8 cellular contexts compared by ENCODE assay signal in genomic region chr11:59551651-59552521, GRCh38. TPM values are rescaled to one million over a fixed set of nuclear protein-coding genes. Genes with fewer than 3 reads are reported as not detected.
DNase-seq lines count a peak whose midpoint lies in the region; ATAC-seq, FAIRE-seq and TF ChIP-seq lines count a peak whose summit lies in the region.

No MANE protein-coding gene starts in this region.

- ATAC-seq in A549 (peak; percentile 23 to 37; a peak in 5 of 6 replicates), PC-3 (no peak), HG03342 (IDR thresholded peaks at IDR 0.05; ENCODE audit: unreplicated experiment) (no peak)

- H2AFZ ChIP-seq in GM23248: peak overlapping the region; percentile 92
- peak overlapping the region; percentile 77 for H2AFZ ChIP-seq in PC-3 (ENCODE audit: low read length)

- H3K4me3 ChIP-seq in A549: peak overlapping the region; percentile 68
- peak overlapping the region; percentile 84 for H3K4me3 ChIP-seq in GM23248
- H3K4me3 ChIP-seq in PC-3 (ENCODE audit: low read length): peak overlapping the region; percentile 73
- H3K4me3 ChIP-seq in cardiac fibroblast (replicated peaks in 1 of 2; ENCODE audit: low read depth in 2 of 2, low read length in 2 of 2): peak overlapping the region; percentile 60 to 61
- peak overlapping the region; percentile 56 to 62 (median 56) for H3K4me3 ChIP-seq in liver (ENCODE audit: low read depth in 1 of 3, low read length in 3 of 3)

- no peak for FAIRE-seq in A549 (lab: Jason Lieb, UNC)

- H3K9ac ChIP-seq in GM23248 (peak overlapping the region; percentile 85), PC-3 (ENCODE audit: low read length) (peak overlapping the region; percentile 65), liver (ENCODE audit: low read depth in 1 of 2, low read length in 2 of 2) (peak overlapping the region in 1 of 2 donors; percentile 66)

- no peaks in the 10 kb centered on the region for H3K79me2 ChIP-seq in GM23248 (ENCODE audit: insufficient read depth)
- H3K79me2 ChIP-seq in PC-3 (ENCODE audit: low read length): no peaks in the 10 kb centered on the region

- TF ChIP-seq POLR2A in A549 (IDR thresholded peaks at IDR 0.05; ENCODE audit: low read length): no peak

- H4K20me1 ChIP-seq in GM23248 (ENCODE audit: insufficient read depth): no peaks in the 10 kb centered on the region
- H4K20me1 ChIP-seq in PC-3 (ENCODE audit: low read length): no peaks in the 10 kb centered on the region; the same call in 1 of the 2 replicates

- in situ Hi-C loops in GM23248 (cut with MboI): no loop called here

- DNase-seq in A549 (ENCODE audit: low read depth in 1 of 2, low spot score in 1 of 2) (peak in 1 of 2 experiments; percentile 93), GM23248 (peak; percentile 86), PC-3 (peak; percentile 82), cardiac fibroblast (ENCODE audit: low read depth in 2 of 2) (peak; percentile 91 to 95), GM19240 (ENCODE audit: insufficient read length, low spot score) (no peak)

- CTCF ChIA-PET in A549 (lab: Yijun Ruan, JAX) (interaction anchor here (0.7 to 5.2 kb wide), 2 partner anchors 14 to 51 kb away, joined by 3 to 28 read pairs; no protein-coding TSS in a partner anchor), PC-3 (lab: Charles Lee) (no interaction called here)

- H3K36me3 ChIP-seq in GM23248 (ENCODE audit: low read depth): no peaks in the 10 kb centered on the region
- no peaks in the 10 kb centered on the region for H3K36me3 ChIP-seq in PC-3 (ENCODE audit: low read depth, low read length)
- no peaks in the 10 kb centered on the region for H3K36me3 ChIP-seq in liver (ENCODE audit: control insufficient read depth in 4 of 4, insufficient read depth in 3 of 4, low read depth in 1 of 4, low read length in 3 of 4)

- POLR2A ChIA-PET in A549 (lab: Yijun Ruan, JAX) (interaction anchor here (1.2 kb wide), 1 partner anchor 15 kb away, joined by 7 read pairs; no protein-coding TSS in a partner anchor), PC-3 (lab: Charles Lee; ENCODE audit: unreplicated experiment) (no interaction called here)

- H3K9me2 ChIP-seq in GM23248 (ENCODE audit: insufficient read depth) (no peaks in the 10 kb centered on the region), PC-3 (replicated peaks; ENCODE audit: low read length) (no peaks in the 10 kb centered on the region)

- H3F3A ChIP-seq in GM23248 (ENCODE audit: insufficient read depth): peaks cover 46% of the 10 kb centered on the region
- H3F3A ChIP-seq in PC-3 (ENCODE audit: low read length, unreplicated experiment): peaks cover 4% of the 10 kb centered on the region

- intact Hi-C loops in PC-3 (cut with micrococcal nuclease): loop anchor here (1.0 to 10.0 kb wide), 5 partner anchors 8 to 407 kb away; partner anchors contain the start of genes FAM111A, PATL1 and STX3

- BruUV-seq in PC-3 (replicated peaks; lab: Mats Ljungman, UMichigan): no TSS peak

- H3K27ac ChIP-seq in A549: peak overlapping the region; percentile 85 to 95
- H3K27ac ChIP-seq in GM23248: peak overlapping the region; percentile 88
- no peak overlapping the region for H3K27ac ChIP-seq in PC-3 (ENCODE audit: low read length)
- peak overlapping the region in 1 of 2 donors; percentile 73 for H3K27ac ChIP-seq in liver (ENCODE audit: low read depth in 1 of 2, low read length in 2 of 2)
- peak overlapping the region; percentile 30 for H3K27ac ChIP-seq in temporal lobe (ENCODE audit: low read depth, low read length)

- no peaks in the 10 kb centered on the region for H3K9me3 ChIP-seq in A549
- no peaks in the 10 kb centered on the region for H3K9me3 ChIP-seq in GM23248 (ENCODE audit: low read depth)
- no peaks in the 10 kb centered on the region for H3K9me3 ChIP-seq in PC-3 (ENCODE audit: low read length)
- no peaks in the 10 kb centered on the region for H3K9me3 ChIP-seq in liver (ENCODE audit: control insufficient read depth in 4 of 4, low read length in 3 of 4)

- TF ChIP-seq EP300 in A549 (IDR thresholded peaks at IDR 0.05): no peak

- TF ChIP-seq CTCF in A549 (IDR thresholded peaks at IDR 0.05) (no peak), PC-3 (conservative IDR thresholded peaks at IDR 0.05; ENCODE audit: low read depth, low read length) (no peak), cardiac fibroblast (IDR thresholded peaks at IDR 0.05; ENCODE audit: low read depth, low read length) (no peak), liver (IDR thresholded peaks at IDR 0.05; ENCODE audit: low read depth, low read length, missing input control) (no peak)

- H3K4me1 ChIP-seq in A549 (peaks cover 27% of the 10 kb centered on the region), GM23248 (ENCODE audit: insufficient read depth) (peaks cover 7% of the 10 kb centered on the region; the same call in 1 of the 2 replicates), PC-3 (ENCODE audit: insufficient read depth, low read length) (peaks cover 9% of the 10 kb centered on the region), liver (ENCODE audit: control insufficient read depth in 4 of 4, insufficient read depth in 4 of 4, low read length in 3 of 4) (peaks cover 2 to 21% (median 9%) of the 10 kb centered on the region in 4 donors)

- H3K27me3 ChIP-seq in GM23248 (replicated peaks; ENCODE audit: insufficient read depth): no peaks in the 10 kb centered on the region
- no peaks in the 10 kb centered on the region for H3K27me3 ChIP-seq in PC-3 (ENCODE audit: low read length)
- no peaks in the 10 kb centered on the region for H3K27me3 ChIP-seq in liver (ENCODE audit: control insufficient read depth in 4 of 4, insufficient read depth in 4 of 4, low read length in 3 of 4)

- 2% methylated on average over 28 of the region's 30 CpGs for WGBS in A549 (ENCODE audit: missing lambda C conversion rate)
- 8 to 9% methylated on average over 30 of the region's 30 CpGs for WGBS in GM23248 (ENCODE audit: low coverage in 1 of 2, low lambda C conversion rate in 2 of 2, missing lambda C conversion rate in 2 of 2), 2 experiments
- WGBS in liver: 31% methylated on average over 30 of the region's 30 CpGs

- H3K4me2 ChIP-seq in A549 (peak overlapping the region; percentile 82), GM23248 (ENCODE audit: unreplicated experiment) (peak overlapping the region; percentile 92), PC-3 (ENCODE audit: low read length) (peak overlapping the region; percentile 86)

- TF ChIP-seq RAD21 in A549 (conservative IDR thresholded peaks at IDR 0.05 in 1 of 2, IDR thresholded peaks at IDR 0.05 in 1 of 2): no peak
- TF ChIP-seq RAD21 in liver (IDR thresholded peaks at IDR 0.05): no peak

TF ChIP-seq in A549, 52 proteins besides CTCF, POLR2A, EP300 and RAD21 (continues in another document):
- no peak for TF ChIP-seq CBX8 (IDR thresholded peaks at IDR 0.05)
- TF ChIP-seq CEBPB (IDR thresholded peaks at IDR 0.05): peak in 1 of 2 experiments; percentile 68; a peak in 2 of 4 replicates
- TF ChIP-seq HMGXB4 (CRISPR knock-in tag; IDR thresholded peaks at IDR 0.05; ENCODE audit: borderline replicate concordance): peak; percentile 15
- peak; percentile 58 for TF ChIP-seq SREBF2 (IDR thresholded peaks at IDR 0.05)

TF ChIP-seq in liver, 16 proteins besides CTCF, POLR2A, EP300 and RAD21 (continues in another document):
- TF ChIP-seq SP1 (IDR thresholded peaks at IDR 0.05): no peak
- TF ChIP-seq REST (IDR thresholded peaks at IDR 0.05): peak; percentile 7
- peak; percentile 99 for TF ChIP-seq ATF3 (IDR thresholded peaks at IDR 0.05)

RNA-seq across cellular contexts. Expression of gene OR4D9, which starts 40.5 kb away (rescaled TPM):
- polyA plus RNA-seq in A549 (2011; rRNA removed) (not detected in 2 replicates), A549 (2017; fragmentation: RNase III; extraction: RNeasy Plus Mini Kit Qiagen cat#74134 plus additional on column Dnase treatment) (not detected in 3 replicates), GM23248 (2016; fragmentation: Nextera tagmentation; extraction: Ambion mirVana) (not detected in 2 replicates), liver (not detected)
- polyA plus RNA-seq in A549 (2012; cell fraction: cytosol; rRNA removed): not detected in 2 replicates
- not detected in 2 replicates for polyA plus RNA-seq in A549 (2012; cell fraction: nucleus; rRNA removed)
- polyA minus RNA-seq in A549 (2011; rRNA and poly(A)+ RNA removed): not detected in 2 replicates
- total RNA-seq in GM23248 (2014; rRNA removed; shearing (Covaris generic)): not detected in 2 replicates
- total RNA-seq in PC-3 (2014; rRNA removed) (not detected in 2 replicates), liver (not detected), temporal lobe (not detected)

RNA-seq across cellular contexts. Expression of gene OR4D11, which starts 48.5 kb away (rescaled TPM):
- polyA plus RNA-seq in A549 (2011; rRNA removed) (not detected in 2 replicates), A549 (2017; fragmentation: RNase III; extraction: RNeasy Plus Mini Kit Qiagen cat#74134 plus additional on column Dnase treatment) (not detected in 3 replicates), GM23248 (2016; fragmentation: Nextera tagmentation; extraction: Ambion mirVana) (not detected in 2 replicates), liver (not detected)
- polyA plus RNA-seq in A549 (2012; cell fraction: cytosol; rRNA removed): not detected in 2 replicates
- polyA plus RNA-seq in A549 (2012; cell fraction: nucleus; rRNA removed): not detected in 2 replicates
- polyA minus RNA-seq in A549 (2011; rRNA and poly(A)+ RNA removed): not detected in 2 replicates
- total RNA-seq in GM23248 (2014; rRNA removed; shearing (Covaris generic)): not detected in 2 replicates
- total RNA-seq in PC-3 (2014; rRNA removed) (not detected in 2 replicates), liver (not detected), temporal lobe (not detected)

Comparison
In these comparisons a context has a peak if more than half of its experiments do, and no peak if none do; other contexts are left out.
1. ATAC-seq: peak in A549 (2 of 2); none in PC-3 (single experiment) and HG03342 (single experiment).
2. Peak in every context shown above with its lines, with median percentiles within 50 percentile points of each other: H3K4me2 ChIP-seq and H3K4me3 ChIP-seq.